ENCODE assay signal across 1 cellular context in the genomic region with DNA sequence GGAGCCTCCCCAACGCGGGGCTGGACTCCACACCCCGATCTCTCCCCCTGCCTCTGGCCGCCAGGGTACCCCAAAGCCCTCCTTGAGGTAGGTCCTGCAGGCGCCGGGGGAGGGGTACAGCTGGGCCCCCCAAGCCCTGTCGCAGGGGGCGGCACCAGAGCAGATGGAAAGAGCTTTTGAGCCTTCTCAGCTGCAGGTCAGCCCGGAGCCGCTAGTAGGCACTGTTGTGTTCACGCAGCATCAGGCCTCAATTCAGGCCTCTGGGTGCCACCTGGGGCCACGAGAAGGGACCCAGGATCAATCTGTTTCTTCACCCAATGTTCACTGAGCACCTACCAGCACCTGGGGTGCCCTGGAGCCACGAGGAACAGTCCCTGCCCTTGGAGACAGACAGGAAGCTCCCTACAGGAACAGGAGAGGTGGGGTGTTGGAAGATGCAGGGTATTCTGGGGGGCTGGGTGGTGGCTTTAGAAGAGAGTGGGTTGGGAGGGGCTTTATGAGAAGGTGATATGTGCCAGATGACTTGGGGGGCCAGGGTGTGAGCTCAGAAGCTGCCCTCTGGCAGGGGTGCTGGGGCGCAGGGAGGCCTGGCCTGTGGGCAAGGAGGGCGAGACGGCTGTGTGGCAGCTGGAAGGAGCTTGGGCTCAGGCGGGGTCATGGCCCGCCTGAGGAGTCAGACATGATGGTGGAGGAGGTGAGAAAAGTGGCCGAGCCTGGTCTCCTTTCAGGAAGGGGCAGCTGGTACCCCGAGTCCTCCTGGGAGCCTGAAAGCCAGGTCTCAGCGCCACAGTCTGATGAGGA.
TF ChIP-seq lines count a peak whose summit lies in the region.

No MANE protein-coding gene starts in this region.

TF ChIP-seq in HepG2, 621 proteins besides CTCF, POLR2A, EP300 and RAD21 (continued from another document):
- TF ChIP-seq ZKSCAN5 (CRISPR knock-in tag; IDR thresholded peaks at IDR 0.05) = 0 out of 2 replicates have a peak, but pooled peaks have one; percentile 11
- TF ChIP-seq, protein P1, sequence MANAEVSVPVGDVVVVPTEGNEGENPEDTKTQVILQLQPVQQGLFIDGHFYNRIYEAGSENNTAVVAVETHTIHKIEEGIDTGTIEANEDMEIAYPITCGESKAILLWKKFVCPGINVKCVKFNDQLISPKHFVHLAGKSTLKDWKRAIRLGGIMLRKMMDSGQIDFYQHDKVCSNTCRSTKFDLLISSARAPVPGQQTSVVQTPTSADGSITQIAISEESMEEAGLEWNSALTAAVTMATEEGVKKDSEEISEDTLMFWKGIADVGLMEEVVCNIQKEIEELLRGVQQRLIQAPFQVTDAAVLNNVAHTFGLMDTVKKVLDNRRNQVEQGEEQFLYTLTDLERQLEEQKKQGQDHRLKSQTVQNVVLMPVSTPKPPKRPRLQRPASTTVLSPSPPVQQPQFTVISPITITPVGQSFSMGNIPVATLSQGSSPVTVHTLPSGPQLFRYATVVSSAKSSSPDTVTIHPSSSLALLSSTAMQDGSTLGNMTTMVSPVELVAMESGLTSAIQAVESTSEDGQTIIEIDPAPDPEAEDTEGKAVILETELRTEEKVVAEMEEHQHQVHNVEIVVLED (CRISPR knock-in tag; IDR thresholded peaks at IDR 0.05; ENCODE audit: borderline replicate concordance) = 0 out of 2 replicates have a peak, but pooled peaks have one; percentile 42
- TF ChIP-seq, protein P2, sequence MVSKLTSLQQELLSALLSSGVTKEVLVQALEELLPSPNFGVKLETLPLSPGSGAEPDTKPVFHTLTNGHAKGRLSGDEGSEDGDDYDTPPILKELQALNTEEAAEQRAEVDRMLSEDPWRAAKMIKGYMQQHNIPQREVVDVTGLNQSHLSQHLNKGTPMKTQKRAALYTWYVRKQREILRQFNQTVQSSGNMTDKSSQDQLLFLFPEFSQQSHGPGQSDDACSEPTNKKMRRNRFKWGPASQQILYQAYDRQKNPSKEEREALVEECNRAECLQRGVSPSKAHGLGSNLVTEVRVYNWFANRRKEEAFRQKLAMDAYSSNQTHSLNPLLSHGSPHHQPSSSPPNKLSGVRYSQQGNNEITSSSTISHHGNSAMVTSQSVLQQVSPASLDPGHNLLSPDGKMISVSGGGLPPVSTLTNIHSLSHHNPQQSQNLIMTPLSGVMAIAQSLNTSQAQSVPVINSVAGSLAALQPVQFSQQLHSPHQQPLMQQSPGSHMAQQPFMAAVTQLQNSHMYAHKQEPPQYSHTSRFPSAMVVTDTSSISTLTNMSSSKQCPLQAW (CRISPR knock-in tag; IDR thresholded peaks at IDR 0.05) = peak; percentile 64; the same call in 1 of the 2 replicates
- peak; percentile 11 for TF ChIP-seq GABPB1 (CRISPR knock-in tag; IDR thresholded peaks at IDR 0.05)
- TF ChIP-seq ZNF451 (CRISPR knock-in tag; IDR thresholded peaks at IDR 0.05) = peak; percentile 73; the same call in 1 of the 2 replicates
- TF ChIP-seq ZNF30 (CRISPR knock-in tag; IDR thresholded peaks at IDR 0.05) = no peak
- no peak for TF ChIP-seq JDP2 (CRISPR knock-in tag; IDR thresholded peaks at IDR 0.05; ENCODE audit: borderline replicate concordance)
- 0 out of 2 replicates have a peak, but pooled peaks have one; percentile 11 for TF ChIP-seq ZNF350 (CRISPR knock-in tag; IDR thresholded peaks at IDR 0.05; ENCODE audit: borderline replicate concordance, low read depth)
- TF ChIP-seq, protein P3, sequence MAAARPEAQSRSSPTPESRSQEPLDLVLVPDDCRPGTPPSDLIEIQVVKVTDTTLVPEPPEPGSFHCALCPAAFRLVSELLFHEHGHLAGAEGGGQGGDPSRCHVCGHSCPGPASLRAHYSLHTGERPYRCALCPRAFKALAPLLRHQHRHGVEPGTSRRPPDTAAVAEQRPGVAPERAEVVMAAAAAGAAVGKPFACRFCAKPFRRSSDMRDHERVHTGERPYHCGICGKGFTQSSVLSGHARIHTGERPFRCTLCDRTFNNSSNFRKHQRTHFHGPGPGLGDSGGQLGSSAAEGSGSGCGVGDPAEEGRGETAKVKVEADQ (CRISPR knock-in tag; IDR thresholded peaks at IDR 0.05; ENCODE audit: borderline replicate concordance) = peak; percentile 87; the same call in 1 of the 2 replicates
- TF ChIP-seq, protein P4, sequence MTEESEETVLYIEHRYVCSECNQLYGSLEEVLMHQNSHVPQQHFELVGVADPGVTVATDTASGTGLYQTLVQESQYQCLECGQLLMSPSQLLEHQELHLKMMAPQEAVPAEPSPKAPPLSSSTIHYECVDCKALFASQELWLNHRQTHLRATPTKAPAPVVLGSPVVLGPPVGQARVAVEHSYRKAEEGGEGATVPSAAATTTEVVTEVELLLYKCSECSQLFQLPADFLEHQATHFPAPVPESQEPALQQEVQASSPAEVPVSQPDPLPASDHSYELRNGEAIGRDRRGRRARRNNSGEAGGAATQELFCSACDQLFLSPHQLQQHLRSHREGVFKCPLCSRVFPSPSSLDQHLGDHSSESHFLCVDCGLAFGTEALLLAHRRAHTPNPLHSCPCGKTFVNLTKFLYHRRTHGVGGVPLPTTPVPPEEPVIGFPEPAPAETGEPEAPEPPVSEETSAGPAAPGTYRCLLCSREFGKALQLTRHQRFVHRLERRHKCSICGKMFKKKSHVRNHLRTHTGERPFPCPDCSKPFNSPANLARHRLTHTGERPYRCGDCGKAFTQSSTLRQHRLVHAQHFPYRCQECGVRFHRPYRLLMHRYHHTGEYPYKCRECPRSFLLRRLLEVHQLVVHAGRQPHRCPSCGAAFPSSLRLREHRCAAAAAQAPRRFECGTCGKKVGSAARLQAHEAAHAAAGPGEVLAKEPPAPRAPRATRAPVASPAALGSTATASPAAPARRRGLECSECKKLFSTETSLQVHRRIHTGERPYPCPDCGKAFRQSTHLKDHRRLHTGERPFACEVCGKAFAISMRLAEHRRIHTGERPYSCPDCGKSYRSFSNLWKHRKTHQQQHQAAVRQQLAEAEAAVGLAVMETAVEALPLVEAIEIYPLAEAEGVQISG (CRISPR knock-in tag; IDR thresholded peaks at IDR 0.05) = no peak
- TF ChIP-seq ZNF788 (CRISPR knock-in tag; IDR thresholded peaks at IDR 0.05; ENCODE audit: borderline replicate concordance) = peak; percentile 39; the same call in 1 of the 2 replicates
